In the genomic region with DNA sequence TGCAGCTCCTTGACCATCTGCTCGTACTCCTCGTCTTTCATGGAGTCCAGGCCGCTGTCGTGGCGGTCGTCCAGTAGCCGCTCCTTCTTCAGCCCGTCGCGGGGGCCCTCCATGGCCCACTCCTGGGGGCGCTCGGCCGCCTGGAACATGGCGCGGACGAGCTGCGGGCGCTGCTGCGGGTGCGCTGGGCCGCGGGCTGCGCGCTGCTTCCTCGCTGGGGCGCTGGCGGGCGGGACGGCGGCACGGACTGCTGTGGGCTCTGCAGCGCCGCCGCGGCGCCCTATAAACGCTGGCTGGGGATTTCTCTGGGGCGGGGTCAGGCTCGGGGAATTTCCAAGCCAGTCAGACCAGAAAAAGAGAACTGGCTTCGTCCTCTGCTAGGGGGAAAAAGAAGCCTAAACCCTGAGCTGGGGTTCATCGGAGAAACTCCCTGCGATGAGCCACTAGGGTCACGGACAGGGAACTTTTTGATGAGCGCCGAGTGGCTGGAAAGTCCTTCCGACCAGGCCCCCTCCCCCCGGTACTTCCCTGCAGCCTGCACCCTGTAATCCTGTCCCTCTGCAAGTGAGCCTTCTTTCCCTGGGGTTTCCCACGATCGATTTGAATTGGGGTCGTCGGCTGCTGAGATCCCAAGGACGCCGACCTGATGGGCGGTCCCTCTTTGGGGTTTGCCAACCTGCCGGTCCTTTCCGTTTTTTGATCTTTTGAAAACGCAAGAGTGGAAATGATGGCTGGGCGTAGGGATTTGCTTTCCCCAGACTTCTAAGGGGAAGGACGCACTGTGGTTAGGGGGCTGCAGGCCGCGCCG, we compare ENCODE assay signal across 1 cellular context.
TF ChIP-seq lines count a peak whose summit lies in the region.

A gene with protein sequence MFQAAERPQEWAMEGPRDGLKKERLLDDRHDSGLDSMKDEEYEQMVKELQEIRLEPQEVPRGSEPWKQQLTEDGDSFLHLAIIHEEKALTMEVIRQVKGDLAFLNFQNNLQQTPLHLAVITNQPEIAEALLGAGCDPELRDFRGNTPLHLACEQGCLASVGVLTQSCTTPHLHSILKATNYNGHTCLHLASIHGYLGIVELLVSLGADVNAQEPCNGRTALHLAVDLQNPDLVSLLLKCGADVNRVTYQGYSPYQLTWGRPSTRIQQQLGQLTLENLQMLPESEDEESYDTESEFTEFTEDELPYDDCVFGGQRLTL (minus strand): TSS at position 254 of the 808 bp plus-strand sequence. CDS start 105 bp downstream, at position 149.

TF ChIP-seq in HepG2, 621 proteins besides CTCF, POLR2A, EP300 and RAD21 (continues in another document):
- TF ChIP-seq, protein P1, sequence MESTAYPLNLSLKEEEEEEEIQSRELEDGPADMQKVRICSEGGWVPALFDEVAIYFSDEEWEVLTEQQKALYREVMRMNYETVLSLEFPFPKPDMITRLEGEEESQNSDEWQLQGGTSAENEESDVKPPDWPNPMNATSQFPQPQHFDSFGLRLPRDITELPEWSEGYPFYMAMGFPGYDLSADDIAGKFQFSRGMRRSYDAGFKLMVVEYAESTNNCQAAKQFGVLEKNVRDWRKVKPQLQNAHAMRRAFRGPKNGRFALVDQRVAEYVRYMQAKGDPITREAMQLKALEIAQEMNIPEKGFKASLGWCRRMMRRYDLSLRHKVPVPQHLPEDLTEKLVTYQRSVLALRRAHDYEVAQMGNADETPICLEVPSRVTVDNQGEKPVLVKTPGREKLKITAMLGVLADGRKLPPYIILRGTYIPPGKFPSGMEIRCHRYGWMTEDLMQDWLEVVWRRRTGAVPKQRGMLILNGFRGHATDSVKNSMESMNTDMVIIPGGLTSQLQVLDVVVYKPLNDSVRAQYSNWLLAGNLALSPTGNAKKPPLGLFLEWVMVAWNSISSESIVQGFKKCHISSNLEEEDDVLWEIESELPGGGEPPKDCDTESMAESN (CRISPR knock-in tag; conservative IDR thresholded peaks at IDR 0.05): peak; percentile 89
- TF ChIP-seq ZBTB8A (CRISPR knock-in tag; IDR thresholded peaks at IDR 0.05; ENCODE audit: borderline replicate concordance, low read depth) (no peak), SIX4 (CRISPR knock-in tag; IDR thresholded peaks at IDR 0.05) (peak; percentile 75), ZSCAN12 (CRISPR knock-in tag; IDR thresholded peaks at IDR 0.05) (peak; percentile 88), ZNF569 (CRISPR knock-in tag; IDR thresholded peaks at IDR 0.05; ENCODE audit: borderline replicate concordance) (no peak), HNRNPK (IDR thresholded peaks at IDR 0.05; ENCODE audit: low read depth, low read length, poor library complexity, severe bottlenecking) (peak; percentile 52), DNMT3B (CRISPR knock-in tag; conservative IDR thresholded peaks at IDR 0.05) (no peak; the same call in 1 of the 2 replicates), PRMT3 (CRISPR knock-in tag; IDR thresholded peaks at IDR 0.05; ENCODE audit: borderline replicate concordance, low read depth) (no peak), FOXA3 (CRISPR knock-in tag; IDR thresholded peaks at IDR 0.05) (peak; percentile 41), ZFYVE20 (CRISPR knock-in tag; IDR thresholded peaks at IDR 0.05; ENCODE audit: borderline replicate concordance, low read depth) (peak; percentile 98), ZNF709 (CRISPR knock-in tag; IDR thresholded peaks at IDR 0.05) (peak; percentile 85), SALL2 (CRISPR knock-in tag; IDR thresholded peaks at IDR 0.05) (peak; percentile 98), GATAD1 (CRISPR knock-in tag; IDR thresholded peaks at IDR 0.05) (peak; percentile 46; the same call in 1 of the 2 replicates), ZNF780A (CRISPR knock-in tag; IDR thresholded peaks at IDR 0.05) (no peak), HMG20A (CRISPR knock-in tag; IDR thresholded peaks at IDR 0.05; ENCODE audit: borderline replicate concordance) (peak; percentile 47), ZNF224 (CRISPR knock-in tag; IDR thresholded peaks at IDR 0.05) (no peak; the same call in 1 of the 2 replicates), MATR3 (CRISPR knock-in tag; IDR thresholded peaks at IDR 0.05) (0 out of 2 replicates have a peak, but pooled peaks have one; percentile 82), SRY (CRISPR knock-in tag; IDR thresholded peaks at IDR 0.05) (peak; percentile 99), KMT2A (CRISPR knock-in tag; IDR thresholded peaks at IDR 0.05) (peak; percentile 67), NR2F1 (CRISPR knock-in tag; IDR thresholded peaks at IDR 0.05) (peak; percentile 53 to 74; a peak in 3 of 4 replicates), ZNF891 (CRISPR knock-in tag; IDR thresholded peaks at IDR 0.05) (peak; percentile 79), FOXA1 (IDR thresholded peaks at IDR 0.05) (no peak), FOXA1 (CRISPR knock-in tag; IDR thresholded peaks at IDR 0.05) (no peak), ZNF382 (CRISPR knock-in tag; IDR thresholded peaks at IDR 0.05; ENCODE audit: borderline replicate concordance) (no peak), ZNF33A (CRISPR knock-in tag; IDR thresholded peaks at IDR 0.05; ENCODE audit: borderline replicate concordance) (peak; percentile 70), ZNF672 (CRISPR knock-in tag; IDR thresholded peaks at IDR 0.05) (no peak), GATA4 (IDR thresholded peaks at IDR 0.05; ENCODE audit: borderline replicate concordance, low read depth) (peak; percentile 49; the same call in 1 of the 2 replicates), SALL1 (CRISPR knock-in tag; IDR thresholded peaks at IDR 0.05) (peak; percentile 78), ZNF547 (CRISPR knock-in tag; IDR thresholded peaks at IDR 0.05) (peak; percentile 89), ZFY (CRISPR knock-in tag; IDR thresholded peaks at IDR 0.05) (peak; percentile 97)
- TF ChIP-seq, protein P2, sequence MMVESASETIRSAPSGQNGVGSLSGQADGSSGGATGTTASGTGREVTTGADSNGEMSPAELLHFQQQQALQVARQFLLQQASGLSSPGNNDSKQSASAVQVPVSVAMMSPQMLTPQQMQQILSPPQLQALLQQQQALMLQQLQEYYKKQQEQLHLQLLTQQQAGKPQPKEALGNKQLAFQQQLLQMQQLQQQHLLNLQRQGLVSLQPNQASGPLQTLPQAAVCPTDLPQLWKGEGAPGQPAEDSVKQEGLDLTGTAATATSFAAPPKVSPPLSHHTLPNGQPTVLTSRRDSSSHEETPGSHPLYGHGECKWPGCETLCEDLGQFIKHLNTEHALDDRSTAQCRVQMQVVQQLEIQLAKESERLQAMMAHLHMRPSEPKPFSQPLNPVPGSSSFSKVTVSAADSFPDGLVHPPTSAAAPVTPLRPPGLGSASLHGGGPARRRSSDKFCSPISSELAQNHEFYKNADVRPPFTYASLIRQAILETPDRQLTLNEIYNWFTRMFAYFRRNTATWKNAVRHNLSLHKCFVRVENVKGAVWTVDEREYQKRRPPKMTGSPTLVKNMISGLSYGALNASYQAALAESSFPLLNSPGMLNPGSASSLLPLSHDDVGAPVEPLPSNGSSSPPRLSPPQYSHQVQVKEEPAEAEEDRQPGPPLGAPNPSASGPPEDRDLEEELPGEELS (CRISPR knock-in tag; IDR thresholded peaks at IDR 0.05): peak; percentile 88
- TF ChIP-seq, protein P3, sequence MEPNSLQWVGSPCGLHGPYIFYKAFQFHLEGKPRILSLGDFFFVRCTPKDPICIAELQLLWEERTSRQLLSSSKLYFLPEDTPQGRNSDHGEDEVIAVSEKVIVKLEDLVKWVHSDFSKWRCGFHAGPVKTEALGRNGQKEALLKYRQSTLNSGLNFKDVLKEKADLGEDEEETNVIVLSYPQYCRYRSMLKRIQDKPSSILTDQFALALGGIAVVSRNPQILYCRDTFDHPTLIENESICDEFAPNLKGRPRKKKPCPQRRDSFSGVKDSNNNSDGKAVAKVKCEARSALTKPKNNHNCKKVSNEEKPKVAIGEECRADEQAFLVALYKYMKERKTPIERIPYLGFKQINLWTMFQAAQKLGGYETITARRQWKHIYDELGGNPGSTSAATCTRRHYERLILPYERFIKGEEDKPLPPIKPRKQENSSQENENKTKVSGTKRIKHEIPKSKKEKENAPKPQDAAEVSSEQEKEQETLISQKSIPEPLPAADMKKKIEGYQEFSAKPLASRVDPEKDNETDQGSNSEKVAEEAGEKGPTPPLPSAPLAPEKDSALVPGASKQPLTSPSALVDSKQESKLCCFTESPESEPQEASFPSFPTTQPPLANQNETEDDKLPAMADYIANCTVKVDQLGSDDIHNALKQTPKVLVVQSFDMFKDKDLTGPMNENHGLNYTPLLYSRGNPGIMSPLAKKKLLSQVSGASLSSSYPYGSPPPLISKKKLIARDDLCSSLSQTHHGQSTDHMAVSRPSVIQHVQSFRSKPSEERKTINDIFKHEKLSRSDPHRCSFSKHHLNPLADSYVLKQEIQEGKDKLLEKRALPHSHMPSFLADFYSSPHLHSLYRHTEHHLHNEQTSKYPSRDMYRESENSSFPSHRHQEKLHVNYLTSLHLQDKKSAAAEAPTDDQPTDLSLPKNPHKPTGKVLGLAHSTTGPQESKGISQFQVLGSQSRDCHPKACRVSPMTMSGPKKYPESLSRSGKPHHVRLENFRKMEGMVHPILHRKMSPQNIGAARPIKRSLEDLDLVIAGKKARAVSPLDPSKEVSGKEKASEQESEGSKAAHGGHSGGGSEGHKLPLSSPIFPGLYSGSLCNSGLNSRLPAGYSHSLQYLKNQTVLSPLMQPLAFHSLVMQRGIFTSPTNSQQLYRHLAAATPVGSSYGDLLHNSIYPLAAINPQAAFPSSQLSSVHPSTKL (CRISPR knock-in tag; IDR thresholded peaks at IDR 0.05): peak; percentile 76
- TF ChIP-seq, protein P4, sequence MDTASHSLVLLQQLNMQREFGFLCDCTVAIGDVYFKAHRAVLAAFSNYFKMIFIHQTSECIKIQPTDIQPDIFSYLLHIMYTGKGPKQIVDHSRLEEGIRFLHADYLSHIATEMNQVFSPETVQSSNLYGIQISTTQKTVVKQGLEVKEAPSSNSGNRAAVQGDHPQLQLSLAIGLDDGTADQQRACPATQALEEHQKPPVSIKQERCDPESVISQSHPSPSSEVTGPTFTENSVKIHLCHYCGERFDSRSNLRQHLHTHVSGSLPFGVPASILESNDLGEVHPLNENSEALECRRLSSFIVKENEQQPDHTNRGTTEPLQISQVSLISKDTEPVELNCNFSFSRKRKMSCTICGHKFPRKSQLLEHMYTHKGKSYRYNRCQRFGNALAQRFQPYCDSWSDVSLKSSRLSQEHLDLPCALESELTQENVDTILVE (CRISPR knock-in tag; IDR thresholded peaks at IDR 0.05): peak; percentile 93
- TF ChIP-seq, protein P5, sequence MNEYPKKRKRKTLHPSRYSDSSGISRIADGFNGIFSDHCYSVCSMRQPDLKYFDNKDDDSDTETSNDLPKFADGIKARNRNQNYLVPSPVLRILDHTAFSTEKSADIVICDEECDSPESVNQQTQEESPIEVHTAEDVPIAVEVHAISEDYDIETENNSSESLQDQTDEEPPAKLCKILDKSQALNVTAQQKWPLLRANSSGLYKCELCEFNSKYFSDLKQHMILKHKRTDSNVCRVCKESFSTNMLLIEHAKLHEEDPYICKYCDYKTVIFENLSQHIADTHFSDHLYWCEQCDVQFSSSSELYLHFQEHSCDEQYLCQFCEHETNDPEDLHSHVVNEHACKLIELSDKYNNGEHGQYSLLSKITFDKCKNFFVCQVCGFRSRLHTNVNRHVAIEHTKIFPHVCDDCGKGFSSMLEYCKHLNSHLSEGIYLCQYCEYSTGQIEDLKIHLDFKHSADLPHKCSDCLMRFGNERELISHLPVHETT (CRISPR knock-in tag; conservative IDR thresholded peaks at IDR 0.05): peak; percentile 78
- TF ChIP-seq, protein P6, sequence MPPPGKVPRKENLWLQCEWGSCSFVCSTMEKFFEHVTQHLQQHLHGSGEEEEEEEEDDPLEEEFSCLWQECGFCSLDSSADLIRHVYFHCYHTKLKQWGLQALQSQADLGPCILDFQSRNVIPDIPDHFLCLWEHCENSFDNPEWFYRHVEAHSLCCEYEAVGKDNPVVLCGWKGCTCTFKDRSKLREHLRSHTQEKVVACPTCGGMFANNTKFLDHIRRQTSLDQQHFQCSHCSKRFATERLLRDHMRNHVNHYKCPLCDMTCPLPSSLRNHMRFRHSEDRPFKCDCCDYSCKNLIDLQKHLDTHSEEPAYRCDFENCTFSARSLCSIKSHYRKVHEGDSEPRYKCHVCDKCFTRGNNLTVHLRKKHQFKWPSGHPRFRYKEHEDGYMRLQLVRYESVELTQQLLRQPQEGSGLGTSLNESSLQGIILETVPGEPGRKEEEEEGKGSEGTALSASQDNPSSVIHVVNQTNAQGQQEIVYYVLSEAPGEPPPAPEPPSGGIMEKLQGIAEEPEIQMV (CRISPR knock-in tag; IDR thresholded peaks at IDR 0.05; ENCODE audit: low read depth): peak; percentile 66; the same call in 1 of the 2 replicates
- TF ChIP-seq, protein P7, sequence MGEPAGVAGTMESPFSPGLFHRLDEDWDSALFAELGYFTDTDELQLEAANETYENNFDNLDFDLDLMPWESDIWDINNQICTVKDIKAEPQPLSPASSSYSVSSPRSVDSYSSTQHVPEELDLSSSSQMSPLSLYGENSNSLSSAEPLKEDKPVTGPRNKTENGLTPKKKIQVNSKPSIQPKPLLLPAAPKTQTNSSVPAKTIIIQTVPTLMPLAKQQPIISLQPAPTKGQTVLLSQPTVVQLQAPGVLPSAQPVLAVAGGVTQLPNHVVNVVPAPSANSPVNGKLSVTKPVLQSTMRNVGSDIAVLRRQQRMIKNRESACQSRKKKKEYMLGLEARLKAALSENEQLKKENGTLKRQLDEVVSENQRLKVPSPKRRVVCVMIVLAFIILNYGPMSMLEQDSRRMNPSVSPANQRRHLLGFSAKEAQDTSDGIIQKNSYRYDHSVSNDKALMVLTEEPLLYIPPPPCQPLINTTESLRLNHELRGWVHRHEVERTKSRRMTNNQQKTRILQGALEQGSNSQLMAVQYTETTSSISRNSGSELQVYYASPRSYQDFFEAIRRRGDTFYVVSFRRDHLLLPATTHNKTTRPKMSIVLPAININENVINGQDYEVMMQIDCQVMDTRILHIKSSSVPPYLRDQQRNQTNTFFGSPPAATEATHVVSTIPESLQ (CRISPR knock-in tag; conservative IDR thresholded peaks at IDR 0.05): no peak
- TF ChIP-seq, protein P8, sequence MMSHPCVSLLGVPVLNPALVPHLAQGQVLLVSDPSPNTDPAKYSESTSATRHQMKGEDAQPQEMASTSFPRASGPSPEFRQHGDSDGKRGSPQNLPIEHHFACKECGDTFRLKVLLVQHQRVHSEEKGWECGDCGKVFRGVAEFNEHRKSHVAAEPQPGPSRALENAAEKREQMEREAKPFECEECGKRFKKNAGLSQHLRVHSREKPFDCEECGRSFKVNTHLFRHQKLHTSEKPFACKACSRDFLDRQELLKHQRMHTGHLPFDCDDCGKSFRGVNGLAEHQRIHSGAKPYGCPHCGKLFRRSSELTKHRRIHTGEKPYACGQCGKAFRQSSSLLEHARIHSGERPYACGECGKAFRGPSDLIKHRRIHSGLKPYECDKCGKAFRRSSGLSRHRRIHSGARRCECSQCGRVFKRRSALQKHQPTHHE (CRISPR knock-in tag; IDR thresholded peaks at IDR 0.05; ENCODE audit: borderline replicate concordance): 0 out of 2 replicates have a peak, but pooled peaks have one; percentile 95
